ENCODE assay signal across 21 cellular contexts in the genomic region with DNA sequence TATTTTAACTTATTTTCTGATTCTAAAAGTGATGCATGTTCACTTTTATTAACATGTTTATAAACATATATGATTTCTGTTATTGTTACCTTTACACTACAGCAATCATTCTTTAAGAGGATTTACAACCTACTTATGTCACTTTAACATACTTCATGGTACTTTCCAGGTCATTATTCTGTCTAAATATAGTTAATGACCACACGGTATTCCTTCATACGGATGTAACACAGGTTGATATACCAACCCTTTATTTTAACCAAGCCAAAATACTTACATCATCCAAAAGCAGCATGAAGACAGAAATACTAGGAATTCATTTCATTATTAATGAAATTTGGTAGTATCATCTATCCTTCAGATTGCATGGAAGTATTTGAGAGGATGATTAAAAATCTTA. TPM values are rescaled to one million over a fixed set of nuclear protein-coding genes. Genes with fewer than 3 reads are reported as not detected.
DNase-seq lines count a peak whose midpoint lies in the region; ATAC-seq and TF ChIP-seq lines count a peak whose summit lies in the region.
"Had no signal": no experiment of that assay in that cellular context is flagged by ENCODE, and none has a peak within 500 bp of the region (broad histone marks: within the 10 kb centered on the region; RNA-seq: fewer than 3 reads in every experiment).

No MANE protein-coding gene starts in this region.

- no peaks in the 10 kb centered on the region for H3K79me2 ChIP-seq in trophoblast cell (ENCODE audit: control insufficient read depth, insufficient read depth, low read length, poor library complexity)

- H3K4me1 Mint-ChIP-seq in CD8-positive, alpha-beta T cell (ENCODE audit: low read depth), result peaks cover 7% of the 10 kb centered on the region

- POLR2A ChIA-PET in CD8-positive, alpha-beta T cell (lab: Charles Lee), result interaction anchor here (0.6 to 1.0 kb wide), 2 partner anchors 18 to 265 kb away, joined by 3 read pairs; no protein-coding TSS in a partner anchor

- no peak for TF ChIP-seq CTCF in CD8-positive, alpha-beta T cell (IDR thresholded peaks at IDR 0.05)
- no peak for TF ChIP-seq CTCF in VCaP (conservative IDR thresholded peaks at IDR 0.05)
- no peak for TF ChIP-seq CTCF in right atrium auricular region (IDR thresholded peaks at IDR 0.05)
- TF ChIP-seq CTCF in psoas muscle (IDR thresholded peaks at IDR 0.05), result no peak

- H3K18ac ChIP-seq in trophoblast cell (ENCODE audit: low read length), result no peak overlapping the region

- no peak overlapping the region for H2AK5ac ChIP-seq in trophoblast cell (ENCODE audit: low read length)

- H3K36me3 Mint-ChIP-seq in CD8-positive, alpha-beta T cell, result peaks cover 39% of the 10 kb centered on the region

- no peak overlapping the region for H4K12ac ChIP-seq in trophoblast cell (ENCODE audit: low read depth, low read length)

- H3K14ac ChIP-seq in trophoblast cell (ENCODE audit: low read length), result no peak overlapping the region

- CTCF ChIA-PET in CD8-positive, alpha-beta T cell (lab: Charles Lee), result no interaction called here

- no peak overlapping the region for H2BK5ac ChIP-seq in trophoblast cell (ENCODE audit: low read depth, low read length, poor library complexity)

- ATAC-seq in CD8-positive, alpha-beta T cell, result no peak
- ATAC-seq in psoas muscle (peak; percentile 64 to 88 (median 86)), GM21528 (IDR thresholded peaks at IDR 0.05; ENCODE audit: low FRiP score, unreplicated experiment) (no peak), HG03469 (IDR thresholded peaks at IDR 0.05; ENCODE audit: unreplicated experiment) (no peak), GM21447 (IDR thresholded peaks at IDR 0.05; ENCODE audit: unreplicated experiment) (no peak)

- no peak overlapping the region for H3K4me3 ChIP-seq in CD8-positive, alpha-beta T cell (ENCODE audit: low read depth, low read length)
- H3K4me3 ChIP-seq in right atrium auricular region (no peak overlapping the region), psoas muscle (peak overlapping the region; percentile 53), trophoblast cell (ENCODE audit: low read depth, low read length) (no peak overlapping the region)

- no peaks in the 10 kb centered on the region for H3K4me1 ChIP-seq in CD8-positive, alpha-beta T cell (ENCODE audit: insufficient read depth, low read length)
- peaks cover 0 to 7% of the 10 kb centered on the region in 2 donors for H3K4me1 ChIP-seq in right atrium auricular region
- H3K4me1 ChIP-seq in psoas muscle, result peaks cover 18% of the 10 kb centered on the region
- no peaks in the 10 kb centered on the region for H3K4me1 ChIP-seq in trophoblast cell (ENCODE audit: control insufficient read depth in 1 of 2, insufficient read depth in 2 of 2, low read length in 2 of 2)

- intact Hi-C loops in CD8-positive, alpha-beta T cell (cut with DNase I, micrococcal nuclease), result no loop called here
- intact Hi-C loops in psoas muscle (cut with DNase I), result no loop called here

- H3K27ac ChIP-seq in CD8-positive, alpha-beta T cell (ENCODE audit: low read depth, low read length), result no peak overlapping the region
- H3K27ac ChIP-seq in VCaP, result peak overlapping the region; percentile 62
- peak overlapping the region; percentile 79 to 85 for H3K27ac ChIP-seq in right atrium auricular region
- H3K27ac ChIP-seq in psoas muscle, result peak overlapping the region; percentile 80
- no peak overlapping the region for H3K27ac ChIP-seq in trophoblast cell (ENCODE audit: low read depth, low read length)

- no peak overlapping the region for H3K23ac ChIP-seq in trophoblast cell (ENCODE audit: low read length)

- no peak overlapping the region for H3K4ac ChIP-seq in trophoblast cell (ENCODE audit: low read depth, low read length)

- no peaks in the 10 kb centered on the region for H3K27me3 ChIP-seq in CD8-positive, alpha-beta T cell (ENCODE audit: insufficient read depth, low read length)
- H3K27me3 ChIP-seq in right atrium auricular region, result no peaks in the 10 kb centered on the region
- no peaks in the 10 kb centered on the region for H3K27me3 ChIP-seq in psoas muscle (ENCODE audit: insufficient read depth in 3 of 3, low read length in 2 of 3)
- H3K27me3 ChIP-seq in trophoblast cell (ENCODE audit: insufficient read depth, low read length), result no peaks in the 10 kb centered on the region
- H3K27me3 ChIP-seq: suprapubic skin had no signal

- WGBS in psoas muscle, 3 donors, result 12 to 21% (median 14%) methylated on average over 2 of the region's 2 CpGs
- WGBS in trophoblast cell (ENCODE audit: extremely low coverage, insufficient coverage, insufficient read length), result no CpG with 5 or more reads among the region's 2 CpGs

- H2BK12ac ChIP-seq in trophoblast cell (ENCODE audit: low read length), result no peak overlapping the region

- peaks cover 3% of the 10 kb centered on the region for H3K36me3 ChIP-seq in CD8-positive, alpha-beta T cell (ENCODE audit: insufficient read depth, low read length)
- H3K36me3 ChIP-seq in right atrium auricular region, result no peaks in the 10 kb centered on the region
- peaks cover 1 to 23% of the 10 kb centered on the region in 2 donors for H3K36me3 ChIP-seq in psoas muscle (ENCODE audit: insufficient read depth in 1 of 2, low read depth in 1 of 2)
- no peaks in the 10 kb centered on the region for H3K36me3 ChIP-seq in trophoblast cell (ENCODE audit: control insufficient read depth in 1 of 2, insufficient read depth in 2 of 2, low read length in 2 of 2)

- peak overlapping the region; percentile 80 for H3K27ac Mint-ChIP-seq in CD8-positive, alpha-beta T cell
- H3K27ac Mint-ChIP-seq: activated CD4-positive, alpha-beta memory T cell treated with anti-CD3 and anti-CD28 coated beads, Interleukin-2, amount 10 ng/mL, durations not matched to agents 7 days and 5 days; T-helper 2 cell treated with Interferon-gamma antibody and Interleukin-4, amounts not matched to agents 5 μg/mL and 100 μg/mL, for 36 hours had no signal

- no peak overlapping the region for H3K9ac ChIP-seq in trophoblast cell (ENCODE audit: low read length)
- H3K9ac ChIP-seq: SK-N-SH had no signal

- H4K91ac ChIP-seq in trophoblast cell (ENCODE audit: low read depth, low read length), result no peak overlapping the region

- no peak overlapping the region for H4K8ac ChIP-seq in trophoblast cell (ENCODE audit: low read depth, low read length)

- H3K9me3 Mint-ChIP-seq in CD8-positive, alpha-beta T cell, result no peaks in the 10 kb centered on the region
- H3K9me3 Mint-ChIP-seq: activated CD4-positive, alpha-beta memory T cell treated with anti-CD3 and anti-CD28 coated beads, Interleukin-2, amount 10 ng/mL, durations not matched to agents 7 days and 5 days; CD8-positive, alpha-beta memory T cell; HFFc6; T-helper 2 cell treated with Interferon-gamma antibody and Interleukin-4, amounts not matched to agents 5 μg/mL and 100 μg/mL, for 36 hours; WTC11 had no signal

- no peaks in the 10 kb centered on the region for H3K27me3 Mint-ChIP-seq in CD8-positive, alpha-beta T cell (ENCODE audit: low read depth)
- H3K27me3 Mint-ChIP-seq: activated CD4-positive, alpha-beta memory T cell treated with anti-CD3 and anti-CD28 coated beads, Interleukin-2, amount 10 ng/mL, durations not matched to agents 7 days and 5 days; CD8-positive, alpha-beta memory T cell had no signal

- no peak overlapping the region for H2BK120ac ChIP-seq in trophoblast cell (ENCODE audit: insufficient read depth, low read length, poor library complexity)

- DNase-seq in CD8-positive, alpha-beta T cell, result no peak
- DNase-seq in right atrium auricular region (ENCODE audit: low spot score) (no peak), psoas muscle (no peak), trophoblast cell (no peak)
- DNase-seq: activated CD4-positive, alpha-beta memory T cell treated with anti-CD3 and anti-CD28 coated beads, Interleukin-2, amount 10 ng/mL, durations not matched to agents 7 days and 5 days; CD8-positive, alpha-beta memory T cell; dermis blood vessel endothelial cell; DMS79 treated with DMSO at 0.1 percent for 48 hours; erythroblast; HFFc6; NCI-H2107; NCI-H510A treated with DMSO at 0.1 percent for 48 hours; SK-N-SH; stimulated activated CD4-positive, alpha-beta T cell treated with anti-CD3 and anti-CD28 coated beads, Interleukin-15, amount 100 ng/mL, for 24 hours had no signal

- H3K9me3 ChIP-seq in CD8-positive, alpha-beta T cell (ENCODE audit: low read length), result no peaks in the 10 kb centered on the region
- H3K9me3 ChIP-seq in right atrium auricular region (no peaks in the 10 kb centered on the region), psoas muscle (no peaks in the 10 kb centered on the region), trophoblast cell (ENCODE audit: insufficient read depth, low read depth, low read length) (no peaks in the 10 kb centered on the region)
- H3K9me3 ChIP-seq: SK-N-SH, suprapubic skin had no signal

- no peak overlapping the region for H3K4me2 ChIP-seq in trophoblast cell (ENCODE audit: low read length)
- H3K4me2 ChIP-seq: SK-N-SH had no signal

- no peak overlapping the region for H2AFZ ChIP-seq in trophoblast cell (ENCODE audit: insufficient read depth, low read length, poor library complexity)

- H3K4me3 Mint-ChIP-seq in CD8-positive, alpha-beta T cell, result no peak overlapping the region

- H3K79me1 ChIP-seq in trophoblast cell (ENCODE audit: low read length), result no peaks in the 10 kb centered on the region

RNA-seq across cellular contexts. Expression of a gene that starts 18.6 kb away (rescaled TPM):
- 10 to 100 TPM; 12.1 to 14.8 TPM for total RNA-seq in CD8-positive, alpha-beta T cell
- total RNA-seq in right atrium auricular region (10 to 100 TPM; 24.4 to 25.9 TPM), psoas muscle (10 to 100 TPM; 11.0 to 14.1 (median 13.2) TPM)
- 10 to 100 TPM; 16.7 to 20.3 (median 19.4) TPM for polyA plus RNA-seq in psoas muscle
- 10.8 and 11.2 TPM in 2 replicates for polyA plus RNA-seq in trophoblast cell (2013)

Comparison
In these comparisons a context has a peak if more than half of its experiments do, and no peak if none do; other contexts are left out.
1. ATAC-seq: peak in psoas muscle (4 of 4); none in CD8-positive, alpha-beta T cell (single experiment), GM21528 (single experiment), HG03469 (single experiment) and GM21447 (single experiment).
2. H3K27ac ChIP-seq: peak in VCaP (single experiment), right atrium auricular region (2 of 2) and psoas muscle (single experiment); none in CD8-positive, alpha-beta T cell (single experiment) and trophoblast cell (single experiment).